Comparison of ENCODE assay signal across 8 cellular contexts in genomic region chr20:32205502-32206382, GRCh38. TPM values are rescaled to one million over a fixed set of nuclear protein-coding genes. Genes with fewer than 3 reads are reported as not detected.
DNase-seq lines count a peak whose midpoint lies in the region; ATAC-seq and TF ChIP-seq lines count a peak whose summit lies in the region.

No MANE protein-coding gene starts in this region.

- TF ChIP-seq CTCF in AG04449 (IDR thresholded peaks at IDR 0.05; ENCODE audit: insufficient read depth, low read length, missing control alignments) (no peak), brain (conservative IDR thresholded peaks at IDR 0.05) (no peak)

- peak overlapping the region; percentile 97 to 100 (median 99) for H3K4me3 Mint-ChIP-seq in brain

- intact Hi-C loops in head of caudate nucleus (cut with DNase I): loop anchor here (10.0 kb wide), 1 partner anchor 69 kb away; the partner anchor contains the start of gene KIF3B

- DNase-seq in AG04449 (ENCODE audit: low read depth, low spot score): no peak
- DNase-seq in MG63: no peak
- no peak for DNase-seq in head of caudate nucleus
- DNase-seq in hippocampal formation (lab: John Stamatoyannopoulos, UW): no peak
- no peak for DNase-seq in SW 1271 (lab: John Stamatoyannopoulos, UW)

- peaks cover 22% of the 10 kb centered on the region for H3K4me1 ChIP-seq in mesodermal cell (ENCODE audit: control insufficient read depth, insufficient read depth, low read length, poor library complexity, severe bottlenecking)

- no peaks in the 10 kb centered on the region for H3K27me3 ChIP-seq in MG63

- H3K9me3 ChIP-seq in MG63: no peaks in the 10 kb centered on the region
- no peaks in the 10 kb centered on the region for H3K9me3 ChIP-seq in mesodermal cell (ENCODE audit: control insufficient read depth, low read length)

- H3K36me3 Mint-ChIP-seq in brain: peaks cover 19% of the 10 kb centered on the region

- no peaks in the 10 kb centered on the region for H3K9me3 Mint-ChIP-seq in brain

- no peak for ATAC-seq in GM19397 (IDR thresholded peaks at IDR 0.05; ENCODE audit: unreplicated experiment)

- peaks cover 37% of the 10 kb centered on the region for H3K36me3 ChIP-seq in MG63
- peaks cover 46% of the 10 kb centered on the region for H3K36me3 ChIP-seq in mesodermal cell (ENCODE audit: control insufficient read depth, insufficient read depth, low read length)

- peak overlapping the region; percentile 98 to 99 (median 98) for H3K27ac Mint-ChIP-seq in brain

- peaks cover 80% of the 10 kb centered on the region for H3K4me1 Mint-ChIP-seq in brain

- POLR2A ChIA-PET in AG04449 (lab: Yijun Ruan, JAX): no interaction called here

- H3K4me3 ChIP-seq in AG04449 (ENCODE audit: low read depth, low read length) (peak overlapping the region; percentile 94), MG63 (peak overlapping the region; percentile 100), mesodermal cell (ENCODE audit: extremely low read depth, insufficient read depth, low read length, poor library complexity, severe bottlenecking) (peak overlapping the region; percentile 96)

- H3K27me3 Mint-ChIP-seq in brain: peaks cover 4% of the 10 kb centered on the region

- H3K27ac ChIP-seq in mesodermal cell (ENCODE audit: low read depth, low read length, severe bottlenecking): peak overlapping the region; percentile 41

- WGBS in mesodermal cell (ENCODE audit: insufficient coverage in 2 of 2), 2 experiments: no CpG with 5 or more reads among the region's 6 CpGs

- CTCF ChIA-PET in AG04449 (lab: Yijun Ruan, JAX): no interaction called here

RNA-seq across cellular contexts. Expression of gene PLAGL2, which starts 1.8 kb away (rescaled TPM):
- total RNA-seq in MG63 (2014; rRNA removed; shearing (Covaris generic); ENCODE audit: low replicate concordance): 0.40 and 0.49 TPM in 2 replicates
- polyA plus RNA-seq in brain (ENCODE audit: insufficient read depth, low read depth, low replicate concordance): 4.6 TPM
- polyA plus RNA-seq in mesodermal cell (2013, experiment 1 of 2): 15.4 TPM
- 13.5 TPM for polyA plus RNA-seq in mesodermal cell (2013, experiment 2 of 2)

RNA-seq across cellular contexts. Expression of gene POFUT1, which starts 1.9 kb away (rescaled TPM):
- total RNA-seq in MG63 (2014; rRNA removed; shearing (Covaris generic); ENCODE audit: low replicate concordance): 42.7 and 56.6 TPM in 2 replicates
- 20.6 TPM for polyA plus RNA-seq in brain (ENCODE audit: insufficient read depth, low read depth, low replicate concordance)
- polyA plus RNA-seq in mesodermal cell (2013, experiment 1 of 2): 29.5 TPM
- 31.0 TPM for polyA plus RNA-seq in mesodermal cell (2013, experiment 2 of 2)
